ENCODE assay signal across 1 cellular context in genomic region chr11:44036811-44037657, GRCh38.
TF ChIP-seq lines count a peak whose summit lies in the region.

No MANE protein-coding gene starts in this region.

TF ChIP-seq in K562, 482 proteins besides CTCF, POLR2A, EP300 and RAD21 (continued from another document and continues in another):
- TF ChIP-seq KAT2B (IDR thresholded peaks at IDR 0.05; ENCODE audit: low read depth, low read length) (no peak), SAFB (IDR thresholded peaks at IDR 0.05; ENCODE audit: borderline replicate concordance, low read depth, low read length) (no peak), FOXP1 (CRISPR knock-in tag; IDR thresholded peaks at IDR 0.05) (no peak), HBP1 (CRISPR knock-in tag; IDR thresholded peaks at IDR 0.05) (no peak), ETV6 (IDR thresholded peaks at IDR 0.05; ENCODE audit: borderline replicate concordance in 1 of 2, low read depth in 2 of 2, low read length in 1 of 2) (no peak), ETV6 (CRISPR knock-in tag; IDR thresholded peaks at IDR 0.05; ENCODE audit: borderline replicate concordance) (no peak), EZH2 (IDR thresholded peaks at IDR 0.05; ENCODE audit: borderline replicate concordance, low read depth, low read length) (no peak), FOXJ3 (CRISPR knock-in tag; IDR thresholded peaks at IDR 0.05) (no peak), XRCC3 (IDR thresholded peaks at IDR 0.05) (no peak), ZNF57 (CRISPR knock-in tag; IDR thresholded peaks at IDR 0.05) (no peak), GTF2F1 (IDR thresholded peaks at IDR 0.05; ENCODE audit: low read depth, low read length) (no peak), SRSF1 (IDR thresholded peaks at IDR 0.05; ENCODE audit: low read depth, low read length) (no peak), CBFA2T2 (conservative IDR thresholded peaks at IDR 0.05) (no peak), CREB3L1 (IDR thresholded peaks at IDR 0.05; ENCODE audit: borderline replicate concordance, low read depth) (no peak), ZNF280B (CRISPR knock-in tag; IDR thresholded peaks at IDR 0.05) (no peak), GABPA (tag; conservative IDR thresholded peaks at IDR 0.05; ENCODE audit: low read depth) (no peak), ADNP (tag; IDR thresholded peaks at IDR 0.05) (no peak), NRF1 (conservative IDR thresholded peaks at IDR 0.05 in 1 of 2, IDR thresholded peaks at IDR 0.05 in 1 of 2) (peak; percentile 65 to 73), PRMT5 (CRISPR knock-in tag; IDR thresholded peaks at IDR 0.05) (no peak), ELK3 (CRISPR knock-in tag; IDR thresholded peaks at IDR 0.05) (no peak), BRF1 (IDR thresholded peaks at IDR 0.05; ENCODE audit: borderline replicate concordance, extremely low read depth, insufficient read length) (no peak), ZFP91 (CRISPR knock-in tag; IDR thresholded peaks at IDR 0.05) (no peak), CBFA2T3 (IDR thresholded peaks at IDR 0.05) (no peak), ZNF282 (CRISPR knock-in tag; IDR thresholded peaks at IDR 0.05) (no peak), ZKSCAN8 (CRISPR knock-in tag; IDR thresholded peaks at IDR 0.05) (no peak), CCAR2 (IDR thresholded peaks at IDR 0.05; ENCODE audit: low read depth, low read length) (no peak), ARID2 (IDR thresholded peaks at IDR 0.05) (0 out of 2 replicates have a peak, but pooled peaks have one; percentile 48), XRCC5 (IDR thresholded peaks at IDR 0.05; ENCODE audit: low read depth, low read length) (0 out of 2 replicates have a peak, but pooled peaks have one; percentile 43), ATF4 (CRISPR knock-in tag; IDR thresholded peaks at IDR 0.05) (no peak), ATF1 (CRISPR knock-in tag; IDR thresholded peaks at IDR 0.05) (no peak), ATF1 (tag; IDR thresholded peaks at IDR 0.05) (no peak), DEAF1 (CRISPR knock-in tag; IDR thresholded peaks at IDR 0.05) (peak; percentile 80), ZNF764 (CRISPR knock-in tag; IDR thresholded peaks at IDR 0.05; ENCODE audit: low read depth) (no peak), SMC3 (conservative IDR thresholded peaks at IDR 0.05; ENCODE audit: insufficient read depth, low read depth, low read length) (peak; percentile 85), CHD7 (IDR thresholded peaks at IDR 0.05; ENCODE audit: low read depth, low read length) (no peak), GABPB2 (CRISPR knock-in tag; conservative IDR thresholded peaks at IDR 0.05) (no peak), FOXA1 (IDR thresholded peaks at IDR 0.05; ENCODE audit: borderline replicate concordance) (no peak), ZNF655 (CRISPR knock-in tag; IDR thresholded peaks at IDR 0.05) (no peak), FOS (IDR thresholded peaks at IDR 0.05; ENCODE audit: extremely low read depth, insufficient read length) (no peak)
